8 cellular contexts compared by ENCODE assay signal in the genomic region with DNA sequence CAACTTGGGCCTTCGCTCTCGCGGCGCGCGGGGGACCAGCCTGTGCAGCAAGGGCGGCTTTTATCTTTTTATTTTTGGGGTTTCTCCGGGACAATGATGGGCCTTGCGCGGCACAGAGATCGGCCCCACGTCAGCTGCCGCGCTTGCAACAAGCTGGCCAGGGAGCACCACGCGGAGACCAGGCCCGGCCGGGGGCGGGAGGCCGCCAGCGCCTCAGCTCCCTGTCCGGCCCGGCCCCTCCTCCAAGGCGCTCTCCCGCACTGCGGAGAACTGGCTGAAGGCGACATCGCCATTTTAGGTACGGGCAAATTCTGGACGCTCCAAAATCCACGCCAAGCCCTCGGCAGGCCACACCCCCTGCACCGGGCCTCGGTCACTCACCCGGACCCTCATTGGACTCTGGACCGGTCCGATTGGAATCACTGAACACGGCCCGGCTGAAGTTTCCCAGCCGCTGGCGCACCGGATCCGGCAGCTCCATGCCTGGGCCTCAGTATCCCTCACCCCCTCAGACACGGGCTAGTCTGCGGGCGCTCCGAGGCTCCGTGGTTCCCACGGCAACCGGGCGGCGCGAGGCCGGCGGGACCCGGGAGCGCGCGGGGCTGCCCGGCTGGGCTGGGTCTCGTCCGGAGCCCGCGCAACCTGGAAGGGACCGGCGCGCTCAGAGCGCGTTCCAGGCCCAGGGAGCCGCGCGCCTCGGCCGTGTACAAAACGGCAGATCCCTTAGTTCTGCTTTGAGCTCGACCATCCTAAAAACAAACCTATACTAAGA. TPM values are rescaled to one million over a fixed set of nuclear protein-coding genes. Genes with fewer than 3 reads are reported as not detected.
DNase-seq lines count a peak whose midpoint lies in the region; ATAC-seq and TF ChIP-seq lines count a peak whose summit lies in the region.

A gene with protein sequence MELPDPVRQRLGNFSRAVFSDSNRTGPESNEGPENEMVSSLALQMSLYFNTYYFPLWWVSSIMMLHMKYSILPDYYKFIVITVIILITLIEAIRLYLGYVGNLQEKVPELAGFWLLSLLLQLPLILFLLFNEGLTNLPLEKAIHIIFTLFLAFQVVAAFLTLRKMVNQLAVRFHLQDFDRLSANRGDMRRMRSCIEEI (minus strand): TSS at position 547 of the 772 bp plus-strand sequence. CDS start 66 bp downstream, at position 481.

- no peaks in the 10 kb centered on the region for H3K9me3 Mint-ChIP-seq in dendritic cell treated with granulocyte-macrophage colony-stimulating factor and Interleukin-4, amounts not matched to agents 40 ng/mL and 50 ng/mL, for 4 days

- DNase-seq in AG09319 (ENCODE audit: extremely low read depth, low read depth): peak; percentile 81
- peak; percentile 84 to 89 for DNase-seq in NCI-H187 (lab: John Stamatoyannopoulos, UW)
- DNase-seq in T1000 (lab: John Stamatoyannopoulos, UW): peak; percentile 75
- peak; percentile 87 to 88 for DNase-seq in left colon
- DNase-seq in stimulated activated CD4-positive, alpha-beta T cell treated with anti-CD3 and anti-CD28 coated beads, Interleukin-15, amount 100 ng/mL, for 48 hours (ENCODE audit: low read depth in 2 of 2): peak; percentile 6 to 20

- ATAC-seq in GM18517 (IDR thresholded peaks at IDR 0.05; ENCODE audit: unreplicated experiment): peak; percentile 79
- peak; percentile 62 for ATAC-seq in HG02970 (IDR thresholded peaks at IDR 0.05; ENCODE audit: low FRiP score, unreplicated experiment)
- ATAC-seq in left colon: peak; percentile 92

- peak within 1 kb of the TSS; percentile 82 for H3K27ac Mint-ChIP-seq in dendritic cell treated with granulocyte-macrophage colony-stimulating factor and Interleukin-4, amounts not matched to agents 40 ng/mL and 50 ng/mL, for 4 days

- H3K36me3 Mint-ChIP-seq in dendritic cell treated with granulocyte-macrophage colony-stimulating factor and Interleukin-4, amounts not matched to agents 40 ng/mL and 50 ng/mL, for 4 days (ENCODE audit: low read depth): no peaks in the 10 kb centered on the region

- no peak for TF ChIP-seq CTCF in AG09319 (IDR thresholded peaks at IDR 0.05; ENCODE audit: low read depth, low read length)

- intact Hi-C loops in dendritic cell treated with granulocyte-macrophage colony-stimulating factor and Interleukin-4, amounts not matched to agents 40 ng/mL and 50 ng/mL, for 4 days (cut with micrococcal nuclease): loop anchor here (2.0 to 10.0 kb wide), 2 partner anchors 199 to 741 kb away; a partner anchor contains a TSS
- intact Hi-C loops in left colon (cut with DNase I, micrococcal nuclease): no loop called here

- no peaks in the 10 kb centered on the region for H3K27me3 Mint-ChIP-seq in dendritic cell treated with granulocyte-macrophage colony-stimulating factor and Interleukin-4, amounts not matched to agents 40 ng/mL and 50 ng/mL, for 4 days

- peaks cover 16% of the 10 kb centered on the region for H3K4me1 Mint-ChIP-seq in dendritic cell treated with granulocyte-macrophage colony-stimulating factor and Interleukin-4, amounts not matched to agents 40 ng/mL and 50 ng/mL, for 4 days (ENCODE audit: low read depth)

- H3K4me3 Mint-ChIP-seq in dendritic cell treated with granulocyte-macrophage colony-stimulating factor and Interleukin-4, amounts not matched to agents 40 ng/mL and 50 ng/mL, for 4 days: peak within 1 kb of the TSS; percentile 83

RNA-seq across cellular contexts. Expression of the gene that starts here (rescaled TPM):
- total RNA-seq in left colon: under 1 TPM; 0.46 to 0.84 TPM

Comparison
In these comparisons a context has a peak if more than half of its experiments do, and no peak if none do; other contexts are left out.
1. Peak in every context shown above with its lines: DNase-seq and ATAC-seq.
2. Peak in DNase-seq and ATAC-seq in left colon; RNA of the gene not detected or under 1 TPM.
3. DNase-seq: peak in every context shown above with its lines; median percentile 88 in left colon; 86 in NCI-H187; 81 in AG09319; 75 in T1000; 13 in stimulated activated CD4-positive, alpha-beta T cell treated with anti-CD3 and anti-CD28 coated beads, Interleukin-15, amount 100 ng/mL, for 48 hours.